Comparison of ENCODE assay signal across 8 cellular contexts in the genomic region with DNA sequence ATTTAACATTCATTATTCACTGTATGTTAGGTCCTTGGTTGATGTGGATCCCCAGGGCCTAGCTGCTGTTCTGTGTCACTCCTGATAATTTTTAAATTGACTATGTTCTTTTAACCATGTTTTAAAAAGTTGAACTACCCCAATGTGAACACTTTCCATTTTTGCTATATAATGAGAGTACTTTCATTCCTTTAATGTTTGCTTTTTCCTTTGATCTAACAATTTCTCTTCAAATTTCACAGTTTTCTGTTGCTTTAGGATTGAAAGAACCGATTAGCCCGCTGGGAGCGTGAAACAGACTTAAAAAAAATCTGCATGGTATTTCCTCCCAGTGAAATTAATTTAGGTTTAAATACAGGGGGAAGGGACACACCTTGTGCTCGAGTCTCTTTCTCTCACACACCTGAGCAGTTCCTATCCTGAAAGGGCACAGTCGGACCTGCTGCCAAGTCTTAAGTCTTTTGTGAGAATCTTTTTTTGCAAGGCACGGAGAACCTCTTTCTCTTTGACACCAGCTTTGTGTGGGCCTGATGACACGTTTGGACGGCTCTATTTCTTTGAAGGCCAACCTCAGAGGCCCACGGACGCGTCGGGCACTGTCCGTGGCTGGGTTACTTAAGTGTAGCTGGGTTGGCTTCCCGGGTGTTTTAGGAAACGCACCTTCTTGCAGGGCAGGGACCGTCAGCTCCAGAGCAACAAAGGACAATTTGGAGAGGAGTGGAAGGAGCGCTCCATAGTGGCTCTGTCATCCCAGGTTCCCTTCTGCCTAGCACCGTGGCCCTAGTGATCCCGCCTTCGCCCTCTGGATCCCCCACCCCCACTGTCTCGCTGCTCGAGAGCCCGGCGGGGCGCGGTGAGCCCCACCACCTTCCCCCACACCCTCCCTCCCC. TPM values are rescaled to one million over a fixed set of nuclear protein-coding genes. Genes with fewer than 3 reads are reported as not detected.
DNase-seq lines count a peak whose midpoint lies in the region; ATAC-seq and TF ChIP-seq lines count a peak whose summit lies in the region.

No MANE protein-coding gene starts in this region.

- no peaks in the 10 kb centered on the region for H3K36me3 Mint-ChIP-seq in activated naive CD4-positive, alpha-beta T cell treated with anti-CD3 and anti-CD28 coated beads, Interleukin-2, amount 50 U/mL, for 24 hours

- no peak for DNase-seq in activated naive CD4-positive, alpha-beta T cell treated with Interleukin-2 at 50 U/mL for 16 hours
- DNase-seq in caudate nucleus (lab: John Stamatoyannopoulos, UW) (peak in 7 of 61 donors; percentile 12 to 47 (median 34)), upper lobe of right lung (no peak), HK-2 (ENCODE audit: unreplicated experiment) (no peak), SKM-1 (lab: John Stamatoyannopoulos, UW; ENCODE audit: unreplicated experiment) (no peak)

- no peaks in the 10 kb centered on the region for H3K36me3 ChIP-seq in mesodermal cell (ENCODE audit: control insufficient read depth, insufficient read depth, low read length)
- H3K36me3 ChIP-seq in upper lobe of right lung: no peaks in the 10 kb centered on the region

- H3K4me1 ChIP-seq in mesodermal cell (ENCODE audit: control insufficient read depth, insufficient read depth, low read length, poor library complexity, severe bottlenecking): peaks cover 10% of the 10 kb centered on the region
- peaks cover 7% of the 10 kb centered on the region for H3K4me1 ChIP-seq in upper lobe of right lung

- peak overlapping the region; percentile 6 for H3K27ac ChIP-seq in caudate nucleus (ENCODE audit: low read depth, low read length)
- H3K27ac ChIP-seq in mesodermal cell (ENCODE audit: low read depth, low read length, severe bottlenecking): no peak overlapping the region
- no peak overlapping the region for H3K27ac ChIP-seq in upper lobe of right lung

- H3K27me3 ChIP-seq in upper lobe of right lung: peaks cover 18% of the 10 kb centered on the region

- H3K4me1 Mint-ChIP-seq in activated naive CD4-positive, alpha-beta T cell treated with anti-CD3 and anti-CD28 coated beads, Interleukin-2, amount 50 U/mL, for 24 hours: peaks cover 8% of the 10 kb centered on the region

- H3K9me3 ChIP-seq in mesodermal cell (ENCODE audit: control insufficient read depth, low read length) (no peaks in the 10 kb centered on the region), upper lobe of right lung (no peaks in the 10 kb centered on the region)

- 6 to 21% methylated on average over 12 to 13 of the region's 26 CpGs for WGBS in mesodermal cell (ENCODE audit: insufficient coverage in 2 of 2), 2 experiments

- TF ChIP-seq CTCF in upper lobe of right lung (IDR thresholded peaks at IDR 0.05): no peak

- ATAC-seq in upper lobe of right lung: no peak
- no peak for ATAC-seq in HG03039 (IDR thresholded peaks at IDR 0.05; ENCODE audit: unreplicated experiment)

- intact Hi-C loops in upper lobe of right lung (cut with DNase I): no loop called here

- H3K4me3 ChIP-seq in mesodermal cell (ENCODE audit: extremely low read depth, insufficient read depth, low read length, poor library complexity, severe bottlenecking) (peak overlapping the region; percentile 59), upper lobe of right lung (peak overlapping the region; percentile 70)

- H3K4me3 Mint-ChIP-seq in activated naive CD4-positive, alpha-beta T cell treated with anti-CD3 and anti-CD28 coated beads, Interleukin-2, amount 50 U/mL, for 24 hours: peak overlapping the region; percentile 15

- no peak overlapping the region for H3K27ac Mint-ChIP-seq in activated naive CD4-positive, alpha-beta T cell treated with anti-CD3 and anti-CD28 coated beads, Interleukin-2, amount 50 U/mL, for 24 hours

- peaks cover 41% of the 10 kb centered on the region for H3K27me3 Mint-ChIP-seq in activated naive CD4-positive, alpha-beta T cell treated with anti-CD3 and anti-CD28 coated beads, Interleukin-2, amount 50 U/mL, for 24 hours

- H3K9me3 Mint-ChIP-seq in activated naive CD4-positive, alpha-beta T cell treated with anti-CD3 and anti-CD28 coated beads, Interleukin-2, amount 50 U/mL, for 24 hours: no peaks in the 10 kb centered on the region

RNA-seq across cellular contexts. Expression of a gene that starts 1.0 kb away (rescaled TPM):
- 4.3 TPM for polyA plus RNA-seq in mesodermal cell (2013, experiment 1 of 2)
- polyA plus RNA-seq in mesodermal cell (2013, experiment 2 of 2): 3.9 TPM
- total RNA-seq in upper lobe of right lung: 14.4 TPM

RNA-seq across cellular contexts. Expression of a gene that starts 47.2 kb away (rescaled TPM):
- polyA plus RNA-seq in mesodermal cell (2013, experiment 1 of 2): 18.5 TPM
- 18.7 TPM for polyA plus RNA-seq in mesodermal cell (2013, experiment 2 of 2)
- total RNA-seq in upper lobe of right lung: 31.9 TPM
